9 cellular contexts compared by ENCODE assay signal in genomic region chr11:67644042-67644441, GRCh38. TPM values are rescaled to one million over a fixed set of nuclear protein-coding genes. Genes with fewer than 3 reads are reported as not detected.
DNase-seq lines count a peak whose midpoint lies in the region; TF ChIP-seq lines count a peak whose summit lies in the region.
"Had no signal": no experiment of that assay in that cellular context is flagged by ENCODE, and none has a peak within 500 bp of the region (broad histone marks: within the 10 kb centered on the region; RNA-seq: fewer than 3 reads in every experiment).

No MANE protein-coding gene starts in this region.

- CTCF ChIA-PET in activated naive CD4-positive, alpha-beta T cell treated with anti-CD3 and anti-CD28 coated beads for 36 hours (lab: Charles Lee), result interaction anchor here (0.5 kb wide), 1 partner anchor 185 kb away, joined by 5 read pairs; no protein-coding TSS in a partner anchor

- no peak overlapping the region for H3K4me3 Mint-ChIP-seq in glutamatergic neuron (ENCODE audit: unreplicated experiment)
- H3K4me3 Mint-ChIP-seq in activated naive CD4-positive, alpha-beta T cell treated with anti-CD3 and anti-CD28 coated beads for 36 hours, result no peak overlapping the region

- H3K36me3 Mint-ChIP-seq in glutamatergic neuron (ENCODE audit: unreplicated experiment), result no peaks in the 10 kb centered on the region
- no peaks in the 10 kb centered on the region for H3K36me3 Mint-ChIP-seq in activated naive CD4-positive, alpha-beta T cell treated with anti-CD3 and anti-CD28 coated beads for 36 hours (ENCODE audit: low read depth)

- no peak overlapping the region for H3K27ac Mint-ChIP-seq in glutamatergic neuron (ENCODE audit: unreplicated experiment)
- no peak overlapping the region for H3K27ac Mint-ChIP-seq in activated naive CD4-positive, alpha-beta T cell treated with anti-CD3 and anti-CD28 coated beads for 36 hours

- H3K27me3 Mint-ChIP-seq in glutamatergic neuron (ENCODE audit: unreplicated experiment), result peaks cover 9% of the 10 kb centered on the region
- peaks cover 2% of the 10 kb centered on the region for H3K27me3 Mint-ChIP-seq in activated naive CD4-positive, alpha-beta T cell treated with anti-CD3 and anti-CD28 coated beads for 36 hours (ENCODE audit: low read depth)

- DNase-seq in DMS114 treated with DMSO at 0.1 percent for 48 hours (lab: John Stamatoyannopoulos, UW; ENCODE audit: unreplicated experiment) (peak; percentile 85), GM20000 (ENCODE audit: low spot score) (peak; percentile 34), RKO (ENCODE audit: low spot score) (peak; percentile 41), glutamatergic neuron (no peak), SKM-1 treated with dmso at 0.1 percent for 144 hours (lab: John Stamatoyannopoulos, UW; ENCODE audit: unreplicated experiment) (no peak), KG1 (lab: John Stamatoyannopoulos, UW) (no peak), anterior cingulate cortex (lab: John Stamatoyannopoulos, UW) (no peak)
- no peak for DNase-seq in activated naive CD4-positive, alpha-beta T cell treated with anti-CD3 and anti-CD28 coated beads for 36 hours

- TF ChIP-seq CTCF in GM20000 (IDR thresholded peaks at IDR 0.05; ENCODE audit: extremely low read depth, missing control alignments), result no peak
- TF ChIP-seq CTCF in glutamatergic neuron (IDR thresholded peaks at IDR 0.05; ENCODE audit: partially characterized antibody, unreplicated experiment), result peak; percentile 15

- intact Hi-C loops in activated naive CD4-positive, alpha-beta T cell treated with anti-CD3 and anti-CD28 coated beads for 36 hours (cut with micrococcal nuclease), result loop anchor here (5.0 kb wide), 1 partner anchor 148 kb away; no protein-coding TSS in a partner anchor

- peaks cover 4% of the 10 kb centered on the region for H3K9me3 Mint-ChIP-seq in glutamatergic neuron (ENCODE audit: unreplicated experiment)
- H3K9me3 Mint-ChIP-seq in activated naive CD4-positive, alpha-beta T cell treated with anti-CD3 and anti-CD28 coated beads for 36 hours, result no peaks in the 10 kb centered on the region

- H3K4me1 Mint-ChIP-seq in glutamatergic neuron (ENCODE audit: low read depth, unreplicated experiment), result peaks cover 3% of the 10 kb centered on the region
- peaks cover 21% of the 10 kb centered on the region for H3K4me1 Mint-ChIP-seq in activated naive CD4-positive, alpha-beta T cell treated with anti-CD3 and anti-CD28 coated beads for 36 hours (ENCODE audit: low read depth)

RNA-seq across cellular contexts. Expression of gene TBX10, which starts 4.5 kb away (rescaled TPM):
- total RNA-seq in glutamatergic neuron (ENCODE audit: unreplicated experiment), result not detected
- total RNA-seq in activated naive CD4-positive, alpha-beta T cell treated with anti-CD3 and anti-CD28 coated beads for 36 hours, result not detected
- total RNA-seq: aorta had no signal

RNA-seq across cellular contexts. Expression of gene ACY3, which starts 6.5 kb away (rescaled TPM):
- not detected for total RNA-seq in glutamatergic neuron (ENCODE audit: unreplicated experiment)
- total RNA-seq in activated naive CD4-positive, alpha-beta T cell treated with anti-CD3 and anti-CD28 coated beads for 36 hours, result not detected
- total RNA-seq: aorta had no signal

RNA-seq across cellular contexts. Expression of gene NUDT8, which starts 14.3 kb away (rescaled TPM):
- total RNA-seq in glutamatergic neuron (ENCODE audit: unreplicated experiment), result 5.8 TPM
- 10 to 100 TPM; 29.7 to 30.4 TPM for total RNA-seq in activated naive CD4-positive, alpha-beta T cell treated with anti-CD3 and anti-CD28 coated beads for 36 hours

RNA-seq across cellular contexts. Expression of gene ALDH3B2, which starts 30.4 kb away (rescaled TPM):
- total RNA-seq in glutamatergic neuron (ENCODE audit: unreplicated experiment), result not detected
- total RNA-seq in activated naive CD4-positive, alpha-beta T cell treated with anti-CD3 and anti-CD28 coated beads for 36 hours, result not detected
- total RNA-seq: aorta had no signal

RNA-seq across cellular contexts. Expression of gene NDUFV1, which starts 37.3 kb away (rescaled TPM):
- total RNA-seq in glutamatergic neuron (ENCODE audit: unreplicated experiment), result 216 TPM
- 100 to 1,000 TPM; 347 to 356 TPM for total RNA-seq in activated naive CD4-positive, alpha-beta T cell treated with anti-CD3 and anti-CD28 coated beads for 36 hours

Comparison
In these comparisons a context has a peak if more than half of its experiments do, and no peak if none do; other contexts are left out.
1. DNase-seq: peak in DMS114 treated with DMSO at 0.1 percent for 48 hours (single experiment), GM20000 (single experiment) and RKO (single experiment); none in glutamatergic neuron (single experiment), SKM-1 treated with dmso at 0.1 percent for 144 hours (single experiment), activated naive CD4-positive, alpha-beta T cell treated with anti-CD3 and anti-CD28 coated beads for 36 hours (single experiment), KG1 (single experiment) and anterior cingulate cortex (0 of 58).